ENCODE assay signal across 10 cellular contexts in genomic region chr2:11234309-11234708, GRCh38.
DNase-seq lines count a peak whose midpoint lies in the region; ATAC-seq and TF ChIP-seq lines count a peak whose summit lies in the region.
"Had no signal": no experiment of that assay in that cellular context is flagged by ENCODE, and none has a peak within 500 bp of the region (broad histone marks: within the 10 kb centered on the region; RNA-seq: fewer than 3 reads in every experiment).

No MANE protein-coding gene starts in this region.

- no peak for TF ChIP-seq POLR2A in gastrocnemius medialis (IDR thresholded peaks at IDR 0.05)

- H3K9me3 ChIP-seq in OCI-LY3 (ENCODE audit: insufficient read depth, low read length) (no peaks in the 10 kb centered on the region), gastrocnemius medialis (no peaks in the 10 kb centered on the region)

- no peaks in the 10 kb centered on the region for H3K79me2 ChIP-seq in OCI-LY3 (ENCODE audit: low read length)

- H3K4me1 ChIP-seq in OCI-LY3 (ENCODE audit: low read length) (peaks cover 4% of the 10 kb centered on the region; the same call in 1 of the 2 replicates), gastrocnemius medialis (peaks cover 24 to 33% of the 10 kb centered on the region in 2 donors)

- no peak overlapping the region for H3K9ac ChIP-seq in OCI-LY3 (ENCODE audit: low read length)

- H3K27me3 ChIP-seq in OCI-LY3 (ENCODE audit: low read depth, low read length), result no peaks in the 10 kb centered on the region
- no peaks in the 10 kb centered on the region for H3K27me3 ChIP-seq in gastrocnemius medialis

- in situ Hi-C loops in gastrocnemius medialis (cut with MboI; ENCODE audit: low sequenced_read_pairs in 4 of 4), result loop anchor here in 3 of 4 donors (10.0 kb wide), 2 partner anchors 170 to 210 kb away; no protein-coding TSS in a partner anchor

- intact Hi-C loops in gastrocnemius medialis (cut with DNase I; ENCODE audit: low total_unique reads), result loop anchor here (1.0 to 10.0 kb wide), 2 partner anchors 100 to 212 kb away; a partner anchor contains a TSS

- H3K4me2 ChIP-seq in OCI-LY3 (ENCODE audit: low read length), result no peak overlapping the region

- peak; percentile 28 to 47 for ATAC-seq in gastrocnemius medialis

- DNase-seq in DMS53 (lab: John Stamatoyannopoulos, UW), result peak; percentile 23
- no peak for DNase-seq in DMS53 treated with DMSO at 0.1 percent for 48 hours (lab: John Stamatoyannopoulos, UW; ENCODE audit: unreplicated experiment)
- DNase-seq in fibroblast of mammary gland (ENCODE audit: low read depth), result peak; percentile 31
- DNase-seq in gastrocnemius medialis, result no peak
- no peak for DNase-seq in HuH-7.5 (ENCODE audit: low spot score)
- no peak for DNase-seq in activated CD8-positive, alpha-beta memory T cell treated with anti-CD3 and anti-CD28 coated beads, Interleukin-2, amount 50 U/mL, for 4 hours
- no peak for DNase-seq in NCI-H2107 (lab: John Stamatoyannopoulos, UW)
- DNase-seq: effector memory CD4-positive, alpha-beta T cell; stimulated activated CD4-positive, alpha-beta T cell treated with anti-CD3 and anti-CD28 coated beads, Interleukin-1b, Interleukin-23, amount 100 ng/mL, for 48 hours had no signal

- no peaks in the 10 kb centered on the region for H4K20me1 ChIP-seq in OCI-LY3 (ENCODE audit: insufficient read depth, low read length)

- no peak overlapping the region for H2AFZ ChIP-seq in OCI-LY3 (ENCODE audit: low read depth, low read length)

- H3K4me3 ChIP-seq in OCI-LY3 (ENCODE audit: low read length) (no peak overlapping the region), fibroblast of mammary gland (ENCODE audit: control insufficient read depth, low read depth, low read length) (no peak overlapping the region), gastrocnemius medialis (no peak overlapping the region)

- H3K27ac ChIP-seq in OCI-LY3 (ENCODE audit: low read length), result no peak overlapping the region
- peak overlapping the region in 1 of 4 donors; percentile 48 for H3K27ac ChIP-seq in gastrocnemius medialis

- TF ChIP-seq CTCF in OCI-LY3 (IDR thresholded peaks at IDR 0.05; ENCODE audit: low read depth, low read length), result peak; percentile 80
- peak; percentile 42 for TF ChIP-seq CTCF in fibroblast of mammary gland (conservative IDR thresholded peaks at IDR 0.05; ENCODE audit: control insufficient read depth, insufficient read depth, low read depth, low read length)
- peak; percentile 46 to 60 (median 57) for TF ChIP-seq CTCF in gastrocnemius medialis (IDR thresholded peaks at IDR 0.05 in 4 of 5, conservative IDR thresholded peaks at IDR 0.05 in 1 of 5)

- H3K36me3 ChIP-seq in OCI-LY3 (replicated peaks; ENCODE audit: low read depth, low read length), result no peaks in the 10 kb centered on the region
- H3K36me3 ChIP-seq in gastrocnemius medialis, result no peaks in the 10 kb centered on the region

Comparison
In these comparisons a context has a peak if more than half of its experiments do, and no peak if none do; other contexts are left out.
1. DNase-seq: peak in DMS53 (single experiment) and fibroblast of mammary gland (single experiment); none in DMS53 treated with DMSO at 0.1 percent for 48 hours (single experiment), gastrocnemius medialis (0 of 2), HuH-7.5 (single experiment), activated CD8-positive, alpha-beta memory T cell treated with anti-CD3 and anti-CD28 coated beads, Interleukin-2, amount 50 U/mL, for 4 hours (single experiment) and NCI-H2107 (single experiment).
2. Peak in every context shown above with its lines, with median percentiles within 50 percentile points of each other: CTCF ChIP-seq.